ENCODE assay signal across 8 cellular contexts in the genomic region with DNA sequence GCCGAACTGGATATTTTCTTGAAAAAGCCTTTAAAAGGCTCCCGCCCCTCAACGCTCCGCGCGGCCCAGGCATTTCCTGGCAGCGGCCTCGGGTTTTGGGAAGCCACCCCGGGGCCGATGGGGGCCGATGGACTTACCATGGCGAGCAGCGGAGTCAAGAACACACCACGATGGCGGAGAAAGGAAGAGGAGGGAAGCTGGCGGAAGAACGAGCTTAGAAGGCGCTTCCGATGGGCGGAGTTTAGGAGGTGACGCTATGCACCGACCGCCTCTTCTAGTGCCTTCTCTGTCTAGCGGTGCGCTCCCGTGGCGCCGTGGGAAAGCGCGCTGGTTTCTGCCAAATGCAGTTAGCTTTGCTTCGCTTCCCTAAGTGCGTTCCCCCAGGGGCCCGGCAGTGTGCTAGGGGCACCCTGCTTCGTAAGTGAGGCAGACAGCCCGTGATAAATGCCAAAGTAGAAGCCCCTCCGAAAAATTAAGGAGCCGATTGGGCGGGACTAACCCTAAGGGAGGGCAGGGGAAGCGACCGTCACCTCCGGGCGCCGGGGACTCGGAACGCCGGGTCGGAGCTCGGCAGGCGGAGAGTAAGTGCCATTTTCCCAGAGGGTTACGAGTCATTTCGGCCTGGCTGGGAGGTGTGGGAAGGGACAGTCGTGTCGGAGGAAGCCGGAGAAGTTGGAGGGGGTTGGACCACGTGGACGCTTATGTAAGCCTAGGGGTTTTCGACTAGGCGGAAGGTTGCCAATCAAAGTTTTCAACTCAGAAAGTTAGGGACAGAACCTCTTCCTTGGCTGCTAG. TPM values are rescaled to one million over a fixed set of nuclear protein-coding genes. Genes with fewer than 3 reads are reported as not detected.
DNase-seq lines count a peak whose midpoint lies in the region; ATAC-seq and TF ChIP-seq lines count a peak whose summit lies in the region.

Gene RPL39, minus strand, starts transcription at position 194 of the 795 bp plus-strand sequence. Its CDS starts 54 bp downstream, at position 140.

- intact Hi-C loops in activated CD4-positive, alpha-beta T cell treated with anti-CD3 and anti-CD28 coated beads for 36 hours (cut with DNase I, micrococcal nuclease), result loop anchor here (1.0 to 5.0 kb wide), 11 partner anchors 34 to 555 kb away; partner anchors contain the start of genes NDUFA1 (in 2 of the 2), RNF113A (in 2 of the 2), NKAP (in 1 of the 2) and NKRF (in 1 of the 2)

- CTCF ChIA-PET in BJ (lab: Yijun Ruan, JAX), result no interaction called here
- CTCF ChIA-PET in activated CD4-positive, alpha-beta T cell treated with anti-CD3 and anti-CD28 coated beads for 36 hours (lab: Charles Lee), result interaction anchor here (0.7 to 1.3 kb wide), 8 partner anchors 30 to 144 kb away, joined by 3 to 8 read pairs (median 4); partner anchors contain the start of genes NDUFA1, RNF113A and UPF3B

- peak; percentile 84 for ATAC-seq in HG03457 (IDR thresholded peaks at IDR 0.05; ENCODE audit: unreplicated experiment)
- ATAC-seq in activated CD4-positive, alpha-beta T cell treated with anti-CD3 and anti-CD28 coated beads for 36 hours, result peak; percentile 92

- no peaks in the 10 kb centered on the region for H3K27me3 Mint-ChIP-seq in activated CD4-positive, alpha-beta T cell treated with anti-CD3 and anti-CD28 coated beads for 36 hours
- H3K27me3 Mint-ChIP-seq in chondrocyte (ENCODE audit: low read depth), result no peaks in the 10 kb centered on the region

- no peaks in the 10 kb centered on the region for H3K9me3 Mint-ChIP-seq in activated CD4-positive, alpha-beta T cell treated with anti-CD3 and anti-CD28 coated beads for 36 hours (ENCODE audit: low read depth)
- H3K9me3 Mint-ChIP-seq in chondrocyte (ENCODE audit: low read depth), result peaks cover 3% of the 10 kb centered on the region

- H3K36me3 ChIP-seq in BJ (ENCODE audit: control insufficient read depth, insufficient read depth, low read length), result peaks cover 2% of the 10 kb centered on the region; the same call in 1 of the 2 replicates

- H3K36me3 Mint-ChIP-seq in activated CD4-positive, alpha-beta T cell treated with anti-CD3 and anti-CD28 coated beads for 36 hours (ENCODE audit: low read depth), result peaks cover 39% of the 10 kb centered on the region
- peaks cover 5% of the 10 kb centered on the region for H3K36me3 Mint-ChIP-seq in chondrocyte (ENCODE audit: low read depth)

- H3K4me3 ChIP-seq in BJ (ENCODE audit: low read depth, low read length), result peak within 1 kb of the TSS; percentile 73

- peak within 1 kb of the TSS; percentile 93 for H3K27ac Mint-ChIP-seq in activated CD4-positive, alpha-beta T cell treated with anti-CD3 and anti-CD28 coated beads for 36 hours
- peak within 1 kb of the TSS; percentile 96 for H3K27ac Mint-ChIP-seq in chondrocyte (ENCODE audit: unreplicated experiment)

- peak; percentile 32 for DNase-seq in BJ (ENCODE audit: low read depth)
- DNase-seq in GM19240 (ENCODE audit: insufficient read length, low spot score), result peak; percentile 19
- DNase-seq in NCI-H524 (lab: John Stamatoyannopoulos, UW), result peak; percentile 91 to 93
- peak; percentile 88 for DNase-seq in activated CD4-positive, alpha-beta T cell treated with anti-CD3 and anti-CD28 coated beads for 36 hours
- no peak for DNase-seq in chondrocyte (ENCODE audit: low spot score)
- peak; percentile 50 for DNase-seq in kidney glomerular epithelial cell (lab: John Stamatoyannopoulos, UW)
- peak; percentile 34 to 43 for DNase-seq in stimulated activated CD4-positive, alpha-beta T cell treated with anti-CD3 and anti-CD28 coated beads, Interleukin-1b, Interleukin-23, amount 100 ng/mL, for 1 hour (ENCODE audit: low read depth in 2 of 2)

- H3K4me1 Mint-ChIP-seq in activated CD4-positive, alpha-beta T cell treated with anti-CD3 and anti-CD28 coated beads for 36 hours, result peaks cover 21% of the 10 kb centered on the region
- H3K4me1 Mint-ChIP-seq in chondrocyte (ENCODE audit: low read depth), result peaks cover 32% of the 10 kb centered on the region

- POLR2A ChIA-PET in BJ (lab: Charles Lee), result interaction anchor here (0.5 to 1.4 kb wide), 7 partner anchors 15 to 218 kb away, joined by 3 to 11 read pairs (median 4); partner anchors contain the start of genes NKRF, SOWAHD and UPF3B
- POLR2A ChIA-PET in activated CD4-positive, alpha-beta T cell treated with anti-CD3 and anti-CD28 coated beads for 36 hours (lab: Charles Lee), result interaction anchor here (0.5 to 2.0 kb wide), 24 partner anchors 9 to 817 kb away, joined by 3 to 26 read pairs (median 4); partner anchors contain the start of genes LONRF3, NDUFA1, NKAP and NKRF

- TF ChIP-seq CTCF in BJ (IDR thresholded peaks at IDR 0.05; ENCODE audit: insufficient read depth, low read depth, low read length), result no peak
- no peak for TF ChIP-seq CTCF in chondrocyte (IDR thresholded peaks at IDR 0.05)

- H3K27me3 ChIP-seq in BJ (ENCODE audit: control insufficient read depth, insufficient read depth, low read length), result no peaks in the 10 kb centered on the region

- H3K4me3 Mint-ChIP-seq in activated CD4-positive, alpha-beta T cell treated with anti-CD3 and anti-CD28 coated beads for 36 hours, result peak within 1 kb of the TSS; percentile 92
- H3K4me3 Mint-ChIP-seq in chondrocyte (ENCODE audit: unreplicated experiment), result peak within 1 kb of the TSS; percentile 89

RNA-seq across cellular contexts. Expression of gene RPL39, which starts in this region (rescaled TPM):
- 935 and 2,139 TPM in 2 replicates for polyA plus RNA-seq in BJ (2011; rRNA removed)
- 94.1 and 101 TPM in 2 replicates for polyA minus RNA-seq in BJ (2011; rRNA and poly(A)+ RNA removed)
- 1,000 to 10,000 TPM; 1,382 to 2,556 TPM for total RNA-seq in activated CD4-positive, alpha-beta T cell treated with anti-CD3 and anti-CD28 coated beads for 36 hours
- 1,187 to 1,330 TPM (median 1,209 TPM) in 3 replicates for total RNA-seq in chondrocyte
